In genomic region chrX:48520976-48521352, GRCh38 we compare ENCODE assay signal across 7 cellular contexts. TPM values are rescaled to one million over a fixed set of nuclear protein-coding genes. Genes with fewer than 3 reads are reported as not detected.
DNase-seq lines count a peak whose midpoint lies in the region; ATAC-seq, FAIRE-seq and TF ChIP-seq lines count a peak whose summit lies in the region.

No MANE protein-coding gene starts in this region.

- H3K9me3 ChIP-seq in H1 (ENCODE audit: insufficient read depth in 2 of 2, low read depth in 1 of 2, low read length in 1 of 2), result no peaks in the 10 kb centered on the region
- no peaks in the 10 kb centered on the region for H3K9me3 ChIP-seq in prostate gland

- H3K9ac ChIP-seq in H1 (replicated peaks in 1 of 4; ENCODE audit: extremely low read depth in 1 of 4, low read depth in 3 of 4, low read length in 3 of 4), result peak overlapping the region in 1 of 4 experiments; percentile 71; a peak in 3 of 7 replicates

- TF ChIP-seq CTCF in GM12875 (IDR thresholded peaks at IDR 0.05; ENCODE audit: borderline replicate concordance, insufficient read depth, low read depth, low read length), result no peak
- no peak for TF ChIP-seq CTCF in H1 (IDR thresholded peaks at IDR 0.05; ENCODE audit: control extremely low read depth in 1 of 3, insufficient read depth in 1 of 3, low read depth in 1 of 3, low read length in 3 of 3)
- TF ChIP-seq CTCF in prostate gland (IDR thresholded peaks at IDR 0.05), result no peak

- H4K91ac ChIP-seq in H1 (replicated peaks; ENCODE audit: insufficient read length, low read length), result no peak overlapping the region

- H3K4me2 ChIP-seq in H1 (ENCODE audit: insufficient read depth in 1 of 2, low read depth in 2 of 2, low read length in 2 of 2), result peak overlapping the region; percentile 58 to 84

- intact Hi-C loops in prostate gland (cut with DNase I), result no loop called here

- no peak overlapping the region for H3K23ac ChIP-seq in H1 (ENCODE audit: insufficient read length)

- H2BK12ac ChIP-seq in H1 (ENCODE audit: low read depth, low read length), result 0 out of 2 replicates have a peak overlapping the region, but pooled peaks have one; percentile 19

- ATAC-seq in GM18861 (IDR thresholded peaks at IDR 0.05; ENCODE audit: unreplicated experiment), result no peak
- ATAC-seq in GM21529 (IDR thresholded peaks at IDR 0.05; ENCODE audit: unreplicated experiment), result no peak

- peak overlapping the region; percentile 24 for H3K4me3 ChIP-seq in GM12875 (ENCODE audit: low read depth, low read length)
- peak overlapping the region; percentile 70 to 83 (median 74); a peak in 7 of 8 replicates for H3K4me3 ChIP-seq in H1 (ENCODE audit: extremely low read depth in 1 of 4, insufficient read depth in 2 of 4, low read depth in 3 of 4, low read length in 4 of 4)
- no peak overlapping the region for H3K4me3 ChIP-seq in prostate gland

- H4K5ac ChIP-seq in H1 (ENCODE audit: insufficient read length, low read depth, low read length), result no peak overlapping the region

- peaks cover 2% of the 10 kb centered on the region; the same call in 1 of the 2 replicates for H3K23me2 ChIP-seq in H1 (ENCODE audit: low read depth, low read length)

- H3K79me1 ChIP-seq in H1 (ENCODE audit: low read depth, low read length), result no peaks in the 10 kb centered on the region

- no peaks in the 10 kb centered on the region for H4K20me1 ChIP-seq in H1 (replicated peaks in 1 of 2; ENCODE audit: control insufficient read depth in 1 of 2, insufficient read depth in 2 of 2, low read length in 2 of 2)

- no peak overlapping the region for H3K14ac ChIP-seq in H1 (ENCODE audit: insufficient read length)

- H3K36me3 ChIP-seq in H1 (ENCODE audit: control insufficient read depth in 2 of 4, insufficient read depth in 4 of 4, low read length in 3 of 4), result peaks cover 0 to 13% (median 5%) of the 10 kb centered on the region in 4 experiments; a peak in 7 of 8 replicates
- no peaks in the 10 kb centered on the region for H3K36me3 ChIP-seq in prostate gland

- CTCF ChIA-PET in H1 (lab: Charles Lee; ENCODE audit: partially characterized antibody), result no interaction called here

- no peak overlapping the region for H2BK20ac ChIP-seq in H1 (ENCODE audit: low read length)

- TF ChIP-seq POLR2A in H1 (IDR thresholded peaks at IDR 0.05; ENCODE audit: control extremely low read depth in 1 of 2, low read depth in 2 of 2, low read length in 2 of 2) (no peak), prostate gland (IDR thresholded peaks at IDR 0.05) (no peak)

- TF ChIP-seq EP300 in H1 (IDR thresholded peaks at IDR 0.05; ENCODE audit: borderline replicate concordance in 1 of 2, low read depth in 2 of 2, low read length in 2 of 2), result no peak

- H2BK15ac ChIP-seq in H1 (ENCODE audit: low read length), result no peak overlapping the region

- POLR2A ChIA-PET in H1 (lab: Charles Lee; ENCODE audit: partially characterized antibody), result interaction anchor here (1.4 kb wide), 1 partner anchor 53 kb away, joined by 5 read pairs; the partner anchor contains the start of gene RBM3

- no peak overlapping the region for H2AK5ac ChIP-seq in H1 (ENCODE audit: low read depth, low read length)

- peaks cover 0 to 9% of the 10 kb centered on the region in 2 experiments; a peak in 2 of 4 replicates for H3K79me2 ChIP-seq in H1 (ENCODE audit: control insufficient read depth in 1 of 2, insufficient read depth in 2 of 2, low read length in 2 of 2)

- peak; percentile 84 for FAIRE-seq in H1 (lab: Jason Lieb, UNC)

- no peak overlapping the region for H3K56ac ChIP-seq in H1 (replicated peaks; ENCODE audit: insufficient read length, low read depth, low read length)

- no peak overlapping the region for H3K4ac ChIP-seq in H1 (replicated peaks; ENCODE audit: insufficient read length, low read depth, low read length)

- no peak for TF ChIP-seq RAD21 in H1 (IDR thresholded peaks at IDR 0.05 in 1 of 2, conservative IDR thresholded peaks at IDR 0.05 in 1 of 2; ENCODE audit: low read depth in 2 of 2, low read length in 2 of 2)

- H3K27ac ChIP-seq in H1 (ENCODE audit: low read depth, low read length), result 0 out of 2 replicates have a peak overlapping the region, but pooled peaks have one; percentile 79
- H3K27ac ChIP-seq in prostate gland, result peak overlapping the region; percentile 68

- DNase-seq in NCI-H82 (lab: John Stamatoyannopoulos, UW) (peak; percentile 81), H1 (ENCODE audit: low read depth in 1 of 2, low spot score in 2 of 2) (no peak), prostate gland (ENCODE audit: low spot score) (no peak), LoVo (ENCODE audit: low spot score) (no peak)

- H2BK120ac ChIP-seq in H1 (replicated peaks; ENCODE audit: low read depth, low read length), result no peak overlapping the region

- peak overlapping the region; percentile 83; the same call in 1 of the 2 replicates for H2AFZ ChIP-seq in H1 (ENCODE audit: low read length)

- H3K27me3 ChIP-seq in H1 (replicated peaks in 1 of 4; ENCODE audit: control insufficient read depth in 3 of 4, extremely low read depth in 1 of 4, insufficient read depth in 3 of 4, low read length in 3 of 4) (no peaks in the 10 kb centered on the region), prostate gland (replicated peaks; ENCODE audit: insufficient read depth) (no peaks in the 10 kb centered on the region)

- H3K18ac ChIP-seq in H1 (ENCODE audit: extremely low read depth, low read length), result no peak overlapping the region; the same call in 1 of the 2 replicates

- no peak overlapping the region for H4K8ac ChIP-seq in H1 (ENCODE audit: extremely low read depth, insufficient read depth, low read length)

- H3K4me1 ChIP-seq in H1 (replicated peaks in 1 of 4; ENCODE audit: control insufficient read depth in 3 of 4, insufficient read depth in 4 of 4, low read length in 3 of 4) (peaks cover 0 to 5% (median 0%) of the 10 kb centered on the region in 4 experiments; a peak in 1 of 7 replicates), prostate gland (replicated peaks) (no peaks in the 10 kb centered on the region)

- 28% methylated on average over 2 of the region's 2 CpGs; no CpG with 5 or more reads in 1 of the 2 experiments for WGBS in H1 (ENCODE audit: extremely low coverage in 1 of 2, insufficient coverage in 1 of 2, insufficient read length in 1 of 2, insufficient replicate concordance in 2 of 2, low coverage in 1 of 2, low lambda C conversion rate in 2 of 2, missing lambda C conversion rate in 1 of 2), 2 experiments
- WGBS in prostate gland, result 17% methylated on average over 2 of the region's 2 CpGs

- H2BK5ac ChIP-seq in H1 (ENCODE audit: low read depth, low read length), result peak overlapping the region; percentile 85; the same call in 1 of the 2 replicates

RNA-seq across cellular contexts. Expression of gene EBP, which starts 0.6 kb away (rescaled TPM):
- total RNA-seq in H1 (2021; fragmentation: NEBNext Ultra II Directional; extraction: Animal tissue kit (Norgen Biotek cat#: 25700)), result 143 and 145 TPM in 2 replicates
- polyA plus RNA-seq in H1 (2011; rRNA removed), result 286 and 288 TPM in 2 replicates
- polyA plus RNA-seq in H1 (2011; cell fraction: cytosol; rRNA removed), result 201 TPM
- 280 TPM for polyA plus RNA-seq in H1 (2011; cell fraction: nucleus; rRNA removed)
- 113 to 201 TPM (median 196 TPM) in 4 replicates for polyA plus RNA-seq in H1 (2012, experiment 1 of 2)
- polyA plus RNA-seq in H1 (2012, experiment 2 of 2), result 239 TPM
- polyA plus RNA-seq in H1 (2013, experiment 1 of 2), result 197 TPM
- polyA plus RNA-seq in H1 (2013, experiment 2 of 2), result 213 TPM
- polyA minus RNA-seq in H1 (2011; rRNA and poly(A)+ RNA removed), result 234 and 273 TPM in 2 replicates
- 97.8 TPM for polyA minus RNA-seq in H1 (2011; cell fraction: cytosol; rRNA and poly(A)+ RNA removed)
- 59.6 TPM for polyA minus RNA-seq in H1 (2011; cell fraction: nucleus; rRNA and poly(A)+ RNA removed)
- 10 to 100 TPM; 37.8 to 46.9 TPM for total RNA-seq in prostate gland

RNA-seq across cellular contexts. Expression of gene PORCN, which starts 12.2 kb away (rescaled TPM):
- 14.0 and 14.6 TPM in 2 replicates for total RNA-seq in H1 (2021; fragmentation: NEBNext Ultra II Directional; extraction: Animal tissue kit (Norgen Biotek cat#: 25700))
- polyA plus RNA-seq in H1 (2011; rRNA removed), result 34.1 and 47.0 TPM in 2 replicates
- 28.5 TPM for polyA plus RNA-seq in H1 (2011; cell fraction: cytosol; rRNA removed)
- 53.4 TPM for polyA plus RNA-seq in H1 (2011; cell fraction: nucleus; rRNA removed)
- 13.3 to 20.3 TPM (median 19.6 TPM) in 4 replicates for polyA plus RNA-seq in H1 (2012, experiment 1 of 2)
- polyA plus RNA-seq in H1 (2012, experiment 2 of 2), result 19.4 TPM
- 19.4 TPM for polyA plus RNA-seq in H1 (2013, experiment 1 of 2)
- 19.4 TPM for polyA plus RNA-seq in H1 (2013, experiment 2 of 2)
- polyA minus RNA-seq in H1 (2011; rRNA and poly(A)+ RNA removed), result 21.6 and 31.2 TPM in 2 replicates
- polyA minus RNA-seq in H1 (2011; cell fraction: cytosol; rRNA and poly(A)+ RNA removed), result 18.1 TPM
- 15.4 TPM for polyA minus RNA-seq in H1 (2011; cell fraction: nucleus; rRNA and poly(A)+ RNA removed)
- total RNA-seq in prostate gland, result 10 to 100 TPM; 15.1 to 61.7 TPM

RNA-seq across cellular contexts. Expression of gene TBC1D25, which starts 18.6 kb away (rescaled TPM):
- total RNA-seq in H1 (2021; fragmentation: NEBNext Ultra II Directional; extraction: Animal tissue kit (Norgen Biotek cat#: 25700)), result 6.5 and 9.7 TPM in 2 replicates
- 6.8 and 11.4 TPM in 2 replicates for polyA plus RNA-seq in H1 (2011; rRNA removed)
- polyA plus RNA-seq in H1 (2011; cell fraction: cytosol; rRNA removed), result 5.9 TPM
- polyA plus RNA-seq in H1 (2011; cell fraction: nucleus; rRNA removed), result 12.4 TPM
- 5.5 to 8.0 TPM (median 7.1 TPM) in 4 replicates for polyA plus RNA-seq in H1 (2012, experiment 1 of 2)
- polyA plus RNA-seq in H1 (2012, experiment 2 of 2), result 5.9 TPM
- polyA plus RNA-seq in H1 (2013, experiment 1 of 2), result 4.1 TPM
- polyA plus RNA-seq in H1 (2013, experiment 2 of 2), result 3.5 TPM
- 7.9 and 10.7 TPM in 2 replicates for polyA minus RNA-seq in H1 (2011; rRNA and poly(A)+ RNA removed)
- polyA minus RNA-seq in H1 (2011; cell fraction: cytosol; rRNA and poly(A)+ RNA removed), result 4.9 TPM
- 5.4 TPM for polyA minus RNA-seq in H1 (2011; cell fraction: nucleus; rRNA and poly(A)+ RNA removed)
- total RNA-seq in prostate gland, result 10 to 100 TPM in 1 of 2 donors, 1 to 10 TPM in 1; 8.9 to 21.9 TPM

RNA-seq across cellular contexts. Expression of gene FTSJ1, which starts 45.0 kb away (rescaled TPM):
- 55.4 and 62.4 TPM in 2 replicates for total RNA-seq in H1 (2021; fragmentation: NEBNext Ultra II Directional; extraction: Animal tissue kit (Norgen Biotek cat#: 25700))
- polyA plus RNA-seq in H1 (2011; rRNA removed), result 80.4 and 104 TPM in 2 replicates
- polyA plus RNA-seq in H1 (2011; cell fraction: cytosol; rRNA removed), result 58.6 TPM
- 99.3 TPM for polyA plus RNA-seq in H1 (2011; cell fraction: nucleus; rRNA removed)
- polyA plus RNA-seq in H1 (2012, experiment 1 of 2), result 52.7 to 58.3 TPM (median 58.2 TPM) in 4 replicates
- polyA plus RNA-seq in H1 (2012, experiment 2 of 2), result 69.8 TPM
- 48.6 TPM for polyA plus RNA-seq in H1 (2013, experiment 1 of 2)
- 47.0 TPM for polyA plus RNA-seq in H1 (2013, experiment 2 of 2)
- polyA minus RNA-seq in H1 (2011; rRNA and poly(A)+ RNA removed), result 34.5 and 35.1 TPM in 2 replicates
- 19.8 TPM for polyA minus RNA-seq in H1 (2011; cell fraction: cytosol; rRNA and poly(A)+ RNA removed)
- 22.7 TPM for polyA minus RNA-seq in H1 (2011; cell fraction: nucleus; rRNA and poly(A)+ RNA removed)
- 10 to 100 TPM; 44.3 to 56.1 TPM for total RNA-seq in prostate gland

RNA-seq across cellular contexts. Expression of gene SLC38A5, which starts 50.9 kb away (rescaled TPM):
- 70.9 and 73.8 TPM in 2 replicates for total RNA-seq in H1 (2021; fragmentation: NEBNext Ultra II Directional; extraction: Animal tissue kit (Norgen Biotek cat#: 25700))
- 106 and 135 TPM in 2 replicates for polyA plus RNA-seq in H1 (2011; rRNA removed)
- polyA plus RNA-seq in H1 (2011; cell fraction: cytosol; rRNA removed), result 77.9 TPM
- polyA plus RNA-seq in H1 (2011; cell fraction: nucleus; rRNA removed), result 182 TPM
- polyA plus RNA-seq in H1 (2012, experiment 1 of 2), result 47.8 to 60.9 TPM (median 58.4 TPM) in 4 replicates
- polyA plus RNA-seq in H1 (2012, experiment 2 of 2), result 71.6 TPM
- 104 TPM for polyA plus RNA-seq in H1 (2013, experiment 1 of 2)
- 101 TPM for polyA plus RNA-seq in H1 (2013, experiment 2 of 2)
- polyA minus RNA-seq in H1 (2011; rRNA and poly(A)+ RNA removed), result 97.2 and 107 TPM in 2 replicates
- 52.2 TPM for polyA minus RNA-seq in H1 (2011; cell fraction: cytosol; rRNA and poly(A)+ RNA removed)
- polyA minus RNA-seq in H1 (2011; cell fraction: nucleus; rRNA and poly(A)+ RNA removed), result 23.9 TPM
- 1 to 10 TPM; 3.0 to 6.2 TPM for total RNA-seq in prostate gland

Comparison
In these comparisons a context has a peak if more than half of its experiments do, and no peak if none do; other contexts are left out.
1. H3K4me3 ChIP-seq: peak in GM12875 (single experiment) and H1 (4 of 4); none in prostate gland (0 of 2).